8 cellular contexts compared by ENCODE assay signal in genomic region chr6:36088204-36088603, GRCh38. TPM values are rescaled to one million over a fixed set of nuclear protein-coding genes. Genes with fewer than 3 reads are reported as not detected.
DNase-seq lines count a peak whose midpoint lies in the region; ATAC-seq and TF ChIP-seq lines count a peak whose summit lies in the region.
"Not testable (repeated sequence)": the region's sequence is repeated elsewhere in the genome, so short reads cannot be mapped to it uniquely, and the experiment has no call there.
"Had no signal": no experiment of that assay in that cellular context is flagged by ENCODE, and none has a peak within 500 bp of the region (broad histone marks: within the 10 kb centered on the region; RNA-seq: fewer than 3 reads in every experiment).

No MANE protein-coding gene starts in this region.

- H3K9me3 Mint-ChIP-seq in CD4-positive, alpha-beta T cell; activated naive CD4-positive, alpha-beta T cell treated with anti-CD3 and anti-CD28 coated beads for 36 hours; natural killer cell: not testable (repeated sequence)

- peak overlapping the region; percentile 76 for H3K27ac Mint-ChIP-seq in CD4-positive, alpha-beta T cell
- peak overlapping the region; percentile 57 for H3K27ac Mint-ChIP-seq in activated naive CD4-positive, alpha-beta T cell treated with anti-CD3 and anti-CD28 coated beads for 36 hours
- peak overlapping the region; percentile 18 to 20 for H3K27ac Mint-ChIP-seq in natural killer cell

- not testable (repeated sequence) for TF ChIP-seq CTCF in CD4-positive, alpha-beta T cell (IDR thresholded peaks at IDR 0.05); natural killer cell (IDR thresholded peaks at IDR 0.05)

- not testable (repeated sequence) for H3K4me1 Mint-ChIP-seq in CD4-positive, alpha-beta T cell (ENCODE audit: low read depth); activated naive CD4-positive, alpha-beta T cell treated with anti-CD3 and anti-CD28 coated beads for 36 hours (ENCODE audit: low read depth); natural killer cell

- intact Hi-C loops in CD4-positive, alpha-beta T cell (cut with DNase I, micrococcal nuclease); activated naive CD4-positive, alpha-beta T cell treated with anti-CD3 and anti-CD28 coated beads for 36 hours (cut with micrococcal nuclease); natural killer cell (cut with micrococcal nuclease): not testable (repeated sequence)

- not testable (repeated sequence) for H3K9me3 ChIP-seq in CD4-positive, alpha-beta T cell (ENCODE audit: control insufficient read depth, low read length)

- H3K36me3 Mint-ChIP-seq in CD4-positive, alpha-beta T cell (ENCODE audit: low read depth): peaks cover 66% of the 10 kb centered on the region
- peaks cover 18% of the 10 kb centered on the region for H3K36me3 Mint-ChIP-seq in activated naive CD4-positive, alpha-beta T cell treated with anti-CD3 and anti-CD28 coated beads for 36 hours (ENCODE audit: low read depth)
- H3K36me3 Mint-ChIP-seq in natural killer cell: peaks cover 19% of the 10 kb centered on the region

- POLR2A ChIA-PET in CD4-positive, alpha-beta T cell (lab: Charles Lee): not testable (repeated sequence)

- H3K27ac ChIP-seq in CD4-positive, alpha-beta T cell (ENCODE audit: low read depth, low read length): not testable (repeated sequence)

- not testable (repeated sequence) for H3K27me3 ChIP-seq in CD4-positive, alpha-beta T cell (ENCODE audit: control insufficient read depth, insufficient read depth, low read length)

- not testable (repeated sequence) for H3K4me3 Mint-ChIP-seq in CD4-positive, alpha-beta T cell; activated naive CD4-positive, alpha-beta T cell treated with anti-CD3 and anti-CD28 coated beads for 36 hours; natural killer cell

- CTCF ChIA-PET in CD4-positive, alpha-beta T cell (lab: Charles Lee); activated naive CD4-positive, alpha-beta T cell treated with anti-CD3 and anti-CD28 coated beads for 36 hours (lab: Charles Lee): not testable (repeated sequence)

- DNase-seq in CD4-positive, alpha-beta T cell; activated naive CD4-positive, alpha-beta T cell treated with anti-CD3 and anti-CD28 coated beads for 36 hours; natural killer cell: not testable (repeated sequence)
- peak; percentile 18 for DNase-seq in ELR (ENCODE audit: low read depth)
- peak; percentile 22 for DNase-seq in LHCN-M2 (ENCODE audit: low read depth)
- peak; percentile 13 for DNase-seq in RPMI7951 (ENCODE audit: low read depth)
- peak; percentile 7 for DNase-seq in dermis blood vessel endothelial cell

- not testable (repeated sequence) for H3K27me3 Mint-ChIP-seq in CD4-positive, alpha-beta T cell; activated naive CD4-positive, alpha-beta T cell treated with anti-CD3 and anti-CD28 coated beads for 36 hours (ENCODE audit: low read depth); natural killer cell (ENCODE audit: low read depth in 2 of 2)

- not testable (repeated sequence) for ATAC-seq in CD4-positive, alpha-beta T cell (ENCODE audit: poor library complexity); natural killer cell

RNA-seq across cellular contexts. Expression of gene MAPK13, which starts 42.1 kb away (rescaled TPM):
- 10 to 100 TPM; 58.5 to 63.5 TPM for total RNA-seq in CD4-positive, alpha-beta T cell
- total RNA-seq in LHCN-M2 (2014; rRNA removed) (0.63 and 1.0 TPM in 2 replicates), dermis blood vessel endothelial cell (5.6 and 8.9 TPM in 2 replicates), natural killer cell (10 to 100 TPM; 39.4 to 52.1 (median 49.9) TPM)
- 1.2 TPM for polyA plus RNA-seq in LHCN-M2 (2012)
- 0.96 and 2.1 TPM in 2 replicates for total RNA-seq in RPMI7951 (2014; rRNA removed; shearing (Covaris generic))
- total RNA-seq in activated naive CD4-positive, alpha-beta T cell treated with anti-CD3 and anti-CD28 coated beads for 36 hours: 10 to 100 TPM; 49.8 to 51.4 TPM
- total RNA-seq: H4 had no signal

Comparison
In these comparisons a context has a peak if more than half of its experiments do, and no peak if none do; other contexts are left out.
1. H3K27ac Mint-ChIP-seq: peak in every context shown above with its lines; median percentile 76 in CD4-positive, alpha-beta T cell; 57 in activated naive CD4-positive, alpha-beta T cell treated with anti-CD3 and anti-CD28 coated beads for 36 hours; 19 in natural killer cell.